ENCODE assay signal across 17 cellular contexts in the genomic region with DNA sequence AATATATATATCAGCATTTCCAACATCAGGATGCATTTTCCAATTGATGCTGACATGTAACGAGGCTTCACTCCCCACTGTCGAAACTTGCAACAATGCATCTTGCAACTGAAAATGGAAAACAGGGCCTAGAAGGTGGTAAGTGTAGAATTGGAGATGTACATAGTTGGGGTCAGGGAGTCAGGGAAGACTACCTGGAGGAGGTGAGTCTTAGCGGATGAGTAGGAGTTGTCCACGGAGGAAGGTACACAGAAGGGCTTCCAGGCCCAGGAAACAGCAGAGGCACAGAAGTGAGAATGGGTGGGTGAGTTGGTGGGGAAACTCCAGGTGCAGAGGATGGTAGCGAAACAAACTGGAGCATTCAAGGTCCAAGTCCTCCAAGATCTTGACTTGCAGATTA. TPM values are rescaled to one million over a fixed set of nuclear protein-coding genes. Genes with fewer than 3 reads are reported as not detected.
DNase-seq lines count a peak whose midpoint lies in the region; ATAC-seq, FAIRE-seq and TF ChIP-seq lines count a peak whose summit lies in the region.
"Had no signal": no experiment of that assay in that cellular context is flagged by ENCODE, and none has a peak within 500 bp of the region (broad histone marks: within the 10 kb centered on the region; RNA-seq: fewer than 3 reads in every experiment).

No MANE protein-coding gene starts in this region.

- H3K56ac ChIP-seq in H1 (replicated peaks; ENCODE audit: insufficient read length, low read depth, low read length) = no peak overlapping the region

- H3K18ac ChIP-seq in H1 (ENCODE audit: extremely low read depth, low read length) = no peak overlapping the region

- H3K36me3 ChIP-seq in H1 (ENCODE audit: control insufficient read depth in 2 of 4, insufficient read depth in 4 of 4, low read length in 3 of 4) = peaks cover 0 to 2% (median 0%) of the 10 kb centered on the region in 4 experiments; a peak in 2 of 8 replicates
- H3K36me3 ChIP-seq: colonic mucosa had no signal

- peaks cover 6% of the 10 kb centered on the region; the same call in 1 of the 2 replicates for H3K79me1 ChIP-seq in H1 (ENCODE audit: low read depth, low read length)

- H3K14ac ChIP-seq in H1 (ENCODE audit: insufficient read length) = no peak overlapping the region

- H3K4ac ChIP-seq in H1 (replicated peaks; ENCODE audit: insufficient read length, low read depth, low read length) = no peak overlapping the region

- CTCF ChIA-PET in activated CD4-positive, alpha-beta T cell treated with anti-CD3 and anti-CD28 coated beads, Interleukin-2, amount 10 ng/mL, durations not matched to agents 7 days and 5 days (lab: Charles Lee) = interaction anchor here (0.8 to 4.9 kb wide), 14 partner anchors 7 to 137 kb away, joined by 3 to 72 read pairs (median 4); a partner anchor contains a TSS
- CTCF ChIA-PET in H1 (lab: Charles Lee; ENCODE audit: partially characterized antibody) = interaction anchor here (0.9 to 13.0 kb wide), 12 partner anchors 7 to 119 kb away, joined by 3 to 186 read pairs (median 7); a partner anchor contains a TSS

- no peak for TF ChIP-seq POLR2A in H1 (IDR thresholded peaks at IDR 0.05; ENCODE audit: control extremely low read depth in 1 of 2, low read depth in 2 of 2, low read length in 2 of 2)

- H3K79me2 ChIP-seq in H1 (ENCODE audit: control insufficient read depth in 1 of 2, insufficient read depth in 2 of 2, low read length in 2 of 2) = peaks cover 0 to 24% of the 10 kb centered on the region in 2 experiments; a peak in 3 of 4 replicates

- no peak overlapping the region for H4K5ac ChIP-seq in H1 (ENCODE audit: insufficient read length, low read depth, low read length)

- H3K4me2 ChIP-seq in H1 (ENCODE audit: insufficient read depth in 1 of 2, low read depth in 2 of 2, low read length in 2 of 2) = no peak overlapping the region

- TF ChIP-seq CTCF in H1 (IDR thresholded peaks at IDR 0.05; ENCODE audit: control extremely low read depth in 1 of 3, insufficient read depth in 1 of 3, low read depth in 1 of 3, low read length in 3 of 3) (no peak), progenitor cell of endocrine pancreas (IDR thresholded peaks at IDR 0.05; ENCODE audit: unreplicated experiment) (no peak)

- peaks cover 22% of the 10 kb centered on the region for H3K36me3 Mint-ChIP-seq in activated CD4-positive, alpha-beta T cell treated with anti-CD3 and anti-CD28 coated beads, Interleukin-2, amount 10 ng/mL, durations not matched to agents 7 days and 5 days (ENCODE audit: low read depth)
- H3K36me3 Mint-ChIP-seq in T-helper 17 cell (ENCODE audit: low read depth) (peaks cover 8% of the 10 kb centered on the region), progenitor cell of endocrine pancreas (ENCODE audit: insufficient read depth) (peaks cover 1% of the 10 kb centered on the region)

- no peak overlapping the region for H2BK12ac ChIP-seq in H1 (ENCODE audit: low read depth, low read length)

- H2AK5ac ChIP-seq in H1 (ENCODE audit: low read depth, low read length) = no peak overlapping the region

- H2BK120ac ChIP-seq in H1 (replicated peaks; ENCODE audit: low read depth, low read length) = no peak overlapping the region

- peaks cover 4% of the 10 kb centered on the region for H3K23me2 ChIP-seq in H1 (ENCODE audit: low read depth, low read length)

- peak overlapping the region; percentile 44 for H3K27ac Mint-ChIP-seq in activated CD4-positive, alpha-beta T cell treated with anti-CD3 and anti-CD28 coated beads, Interleukin-2, amount 10 ng/mL, durations not matched to agents 7 days and 5 days
- H3K27ac Mint-ChIP-seq in T-helper 17 cell (peak overlapping the region; percentile 89), progenitor cell of endocrine pancreas (no peak overlapping the region)

- no peak overlapping the region for H3K4me3 ChIP-seq in H1 (ENCODE audit: extremely low read depth in 1 of 4, insufficient read depth in 2 of 4, low read depth in 3 of 4, low read length in 4 of 4)
- H3K4me3 ChIP-seq: adrenal gland, colonic mucosa, right atrium auricular region, upper lobe of left lung had no signal

- WGBS in H1 (ENCODE audit: extremely low coverage in 1 of 2, insufficient coverage in 1 of 2, insufficient read length in 1 of 2, insufficient replicate concordance in 2 of 2, low coverage in 1 of 2, low lambda C conversion rate in 2 of 2, missing lambda C conversion rate in 1 of 2), 2 experiments = 92% methylated on average over 5 of the region's 5 CpGs; no CpG with 5 or more reads in 1 of the 2 experiments

- H3K27me3 Mint-ChIP-seq in activated CD4-positive, alpha-beta T cell treated with anti-CD3 and anti-CD28 coated beads, Interleukin-2, amount 10 ng/mL, durations not matched to agents 7 days and 5 days = no peaks in the 10 kb centered on the region
- H3K27me3 Mint-ChIP-seq in T-helper 17 cell = no peaks in the 10 kb centered on the region
- H3K27me3 Mint-ChIP-seq in progenitor cell of endocrine pancreas = peaks cover 28% of the 10 kb centered on the region

- H3K27me3 ChIP-seq in H1 (replicated peaks in 1 of 4; ENCODE audit: control insufficient read depth in 3 of 4, extremely low read depth in 1 of 4, insufficient read depth in 3 of 4, low read length in 3 of 4) = peaks cover 0 to 3% (median 0%) of the 10 kb centered on the region in 4 experiments; a peak in 5 of 7 replicates
- H3K27me3 ChIP-seq: adrenal gland, colonic mucosa, right atrium auricular region, upper lobe of left lung had no signal

- no peak overlapping the region for H3K9ac ChIP-seq in H1 (replicated peaks in 1 of 4; ENCODE audit: extremely low read depth in 1 of 4, low read depth in 3 of 4, low read length in 3 of 4)

- peaks cover 0 to 23% (median 20%) of the 10 kb centered on the region in 4 experiments; a peak in 6 of 7 replicates for H3K4me1 ChIP-seq in H1 (replicated peaks in 1 of 4; ENCODE audit: control insufficient read depth in 3 of 4, insufficient read depth in 4 of 4, low read length in 3 of 4)

- no peak overlapping the region for H3K27ac ChIP-seq in H1 (ENCODE audit: low read depth, low read length)
- H3K27ac ChIP-seq: colonic mucosa, right atrium auricular region had no signal

- H4K8ac ChIP-seq in H1 (ENCODE audit: extremely low read depth, insufficient read depth, low read length) = no peak overlapping the region

- no peak for TF ChIP-seq EP300 in H1 (IDR thresholded peaks at IDR 0.05; ENCODE audit: borderline replicate concordance in 1 of 2, low read depth in 2 of 2, low read length in 2 of 2)

- H4K91ac ChIP-seq in H1 (replicated peaks; ENCODE audit: insufficient read length, low read length) = peak overlapping the region; percentile 32

- no peak for FAIRE-seq in H1 (lab: Jason Lieb, UNC)

- H3K4me3 Mint-ChIP-seq in activated CD4-positive, alpha-beta T cell treated with anti-CD3 and anti-CD28 coated beads, Interleukin-2, amount 10 ng/mL, durations not matched to agents 7 days and 5 days = peak overlapping the region; percentile 10
- H3K4me3 Mint-ChIP-seq in T-helper 17 cell = peak overlapping the region; percentile 76
- peak overlapping the region; percentile 65 for H3K4me3 Mint-ChIP-seq in progenitor cell of endocrine pancreas (ENCODE audit: low read depth)

- no peak overlapping the region for H2AFZ ChIP-seq in H1 (ENCODE audit: low read length)

- no peak overlapping the region for H3K23ac ChIP-seq in H1 (ENCODE audit: insufficient read length)

- H4K20me1 ChIP-seq in H1 (replicated peaks in 1 of 2; ENCODE audit: control insufficient read depth in 1 of 2, insufficient read depth in 2 of 2, low read length in 2 of 2) = peaks cover under 1 to 7% of the 10 kb centered on the region in 2 experiments

- ATAC-seq in T-helper 17 cell (no peak), GM19397 (IDR thresholded peaks at IDR 0.05; ENCODE audit: unreplicated experiment) (no peak), HG03108 (IDR thresholded peaks at IDR 0.05; ENCODE audit: unreplicated experiment) (no peak)

- H2BK5ac ChIP-seq in H1 (ENCODE audit: low read depth, low read length) = no peak overlapping the region

- POLR2A ChIA-PET in activated CD4-positive, alpha-beta T cell treated with anti-CD3 and anti-CD28 coated beads, Interleukin-2, amount 10 ng/mL, durations not matched to agents 7 days and 5 days (lab: Charles Lee) = no interaction called here
- POLR2A ChIA-PET in H1 (lab: Charles Lee; ENCODE audit: partially characterized antibody) = interaction anchor here (1.0 to 1.6 kb wide), 2 partner anchors 13 to 146 kb away, joined by 3 to 4 read pairs; no protein-coding TSS in a partner anchor

- no peaks in the 10 kb centered on the region for H3K9me3 ChIP-seq in T-helper 17 cell (ENCODE audit: control insufficient read depth, low read length, poor library complexity, severe bottlenecking)
- no peaks in the 10 kb centered on the region for H3K9me3 ChIP-seq in H1 (ENCODE audit: insufficient read depth in 2 of 2, low read depth in 1 of 2, low read length in 1 of 2)
- H3K9me3 ChIP-seq: adrenal gland, colonic mucosa, right atrium auricular region, upper lobe of left lung had no signal

- no peak for DNase-seq in activated CD4-positive, alpha-beta T cell treated with anti-CD3 and anti-CD28 coated beads, Interleukin-2, amount 10 ng/mL, durations not matched to agents 7 days and 5 days
- no peak for DNase-seq in activated CD4-positive, alpha-beta T cell treated with anti-CD3 and anti-CD28 coated beads, Interleukin-2, amount 50 U/mL, for 4 hours
- DNase-seq in T-helper 17 cell (no peak), H1 (ENCODE audit: low read depth in 1 of 2, low spot score in 2 of 2) (no peak), progenitor cell of endocrine pancreas (ENCODE audit: low spot score, unreplicated experiment) (no peak), AG08396 (ENCODE audit: low spot score) (no peak)
- DNase-seq: colonic mucosa; GF-D8; hippocampal formation; RPMI8226; stimulated activated CD8-positive, alpha-beta memory T cell treated with anti-CD3 and anti-CD28 coated beads, Interleukin-4, amount 100 ng/mL, for 48 hours; T1000; upper lobe of left lung had no signal

- H3K9me3 Mint-ChIP-seq in activated CD4-positive, alpha-beta T cell treated with anti-CD3 and anti-CD28 coated beads, Interleukin-2, amount 10 ng/mL, durations not matched to agents 7 days and 5 days = no peaks in the 10 kb centered on the region
- no peaks in the 10 kb centered on the region for H3K9me3 Mint-ChIP-seq in progenitor cell of endocrine pancreas (ENCODE audit: low read depth)

- peaks cover 55% of the 10 kb centered on the region for H3K4me1 Mint-ChIP-seq in activated CD4-positive, alpha-beta T cell treated with anti-CD3 and anti-CD28 coated beads, Interleukin-2, amount 10 ng/mL, durations not matched to agents 7 days and 5 days
- H3K4me1 Mint-ChIP-seq in T-helper 17 cell (peaks cover 49% of the 10 kb centered on the region), progenitor cell of endocrine pancreas (ENCODE audit: low read depth) (peaks cover 19% of the 10 kb centered on the region)

- no peak overlapping the region for H2BK15ac ChIP-seq in H1 (ENCODE audit: low read length)

- no peak overlapping the region for H2BK20ac ChIP-seq in H1 (ENCODE audit: low read length)

- no peak for TF ChIP-seq RAD21 in H1 (IDR thresholded peaks at IDR 0.05 in 1 of 2, conservative IDR thresholded peaks at IDR 0.05 in 1 of 2; ENCODE audit: low read depth in 2 of 2, low read length in 2 of 2)

RNA-seq across cellular contexts. Expression of a gene that starts 2.0 kb away (rescaled TPM):
- 100 to 1,000 TPM; 306 to 324 TPM for total RNA-seq in activated CD4-positive, alpha-beta T cell treated with anti-CD3 and anti-CD28 coated beads, Interleukin-2, amount 10 ng/mL, durations not matched to agents 7 days and 5 days
- total RNA-seq in T-helper 17 cell (100 to 1,000 TPM; 264 to 276 TPM), progenitor cell of endocrine pancreas (52.9 and 53.0 TPM in 2 replicates)
- 47.3 and 51.4 TPM in 2 replicates for total RNA-seq in H1 (2021; fragmentation: NEBNext Ultra II Directional; extraction: Animal tissue kit (Norgen Biotek cat#: 25700))
- polyA plus RNA-seq in H1 (2011; rRNA removed) = 49.7 and 67.8 TPM in 2 replicates
- polyA plus RNA-seq in H1 (2011; cell fraction: cytosol; rRNA removed) = 45.7 TPM
- 154 TPM for polyA plus RNA-seq in H1 (2011; cell fraction: nucleus; rRNA removed)
- polyA plus RNA-seq in H1 (2012, experiment 1 of 2) = 40.2 to 61.0 TPM (median 51.5 TPM) in 4 replicates
- 42.4 TPM for polyA plus RNA-seq in H1 (2012, experiment 2 of 2)
- 24.9 TPM for polyA plus RNA-seq in H1 (2013, experiment 1 of 2)
- polyA plus RNA-seq in H1 (2013, experiment 2 of 2) = 26.2 TPM
- polyA minus RNA-seq in H1 (2011; rRNA and poly(A)+ RNA removed) = 27.8 and 44.3 TPM in 2 replicates
- 37.5 TPM for polyA minus RNA-seq in H1 (2011; cell fraction: cytosol; rRNA and poly(A)+ RNA removed)
- 57.3 TPM for polyA minus RNA-seq in H1 (2011; cell fraction: nucleus; rRNA and poly(A)+ RNA removed)

RNA-seq across cellular contexts. Expression of a gene that starts 24.8 kb away (rescaled TPM):
- total RNA-seq in activated CD4-positive, alpha-beta T cell treated with anti-CD3 and anti-CD28 coated beads, Interleukin-2, amount 10 ng/mL, durations not matched to agents 7 days and 5 days = 100 to 1,000 TPM; 135 to 194 TPM
- total RNA-seq in T-helper 17 cell = 100 to 1,000 TPM; 174 to 220 TPM
- 24.9 and 29.2 TPM in 2 replicates for total RNA-seq in H1 (2021; fragmentation: NEBNext Ultra II Directional; extraction: Animal tissue kit (Norgen Biotek cat#: 25700))
- polyA plus RNA-seq in H1 (2011; rRNA removed) = 26.5 and 35.5 TPM in 2 replicates
- polyA plus RNA-seq in H1 (2011; cell fraction: cytosol; rRNA removed) = 30.2 TPM
- 98.7 TPM for polyA plus RNA-seq in H1 (2011; cell fraction: nucleus; rRNA removed)
- polyA plus RNA-seq in H1 (2012, experiment 1 of 2) = 21.2 to 24.2 TPM (median 22.8 TPM) in 4 replicates
- polyA plus RNA-seq in H1 (2012, experiment 2 of 2) = 16.4 TPM
- polyA plus RNA-seq in H1 (2013, experiment 1 of 2) = 18.6 TPM
- 19.3 TPM for polyA plus RNA-seq in H1 (2013, experiment 2 of 2)
- polyA minus RNA-seq in H1 (2011; rRNA and poly(A)+ RNA removed) = 10.0 and 14.3 TPM in 2 replicates
- polyA minus RNA-seq in H1 (2011; cell fraction: cytosol; rRNA and poly(A)+ RNA removed) = 10.9 TPM
- 36.1 TPM for polyA minus RNA-seq in H1 (2011; cell fraction: nucleus; rRNA and poly(A)+ RNA removed)
- total RNA-seq in progenitor cell of endocrine pancreas = 74.9 and 76.0 TPM in 2 replicates

RNA-seq across cellular contexts. Expression of a gene that starts 39.1 kb away (rescaled TPM):
- total RNA-seq in activated CD4-positive, alpha-beta T cell treated with anti-CD3 and anti-CD28 coated beads, Interleukin-2, amount 10 ng/mL, durations not matched to agents 7 days and 5 days = 1 to 10 TPM; 8.2 to 9.6 TPM
- total RNA-seq in T-helper 17 cell (10 to 100 TPM; 12.8 to 17.8 TPM), progenitor cell of endocrine pancreas (48.9 and 56.9 TPM in 2 replicates)
- total RNA-seq in H1 (2021; fragmentation: NEBNext Ultra II Directional; extraction: Animal tissue kit (Norgen Biotek cat#: 25700)) = 19.8 and 23.6 TPM in 2 replicates
- 16.9 and 23.6 TPM in 2 replicates for polyA plus RNA-seq in H1 (2011; rRNA removed)
- polyA plus RNA-seq in H1 (2011; cell fraction: cytosol; rRNA removed) = 19.8 TPM
- polyA plus RNA-seq in H1 (2011; cell fraction: nucleus; rRNA removed) = 80.6 TPM
- 23.8 to 38.6 TPM (median 31.8 TPM) in 4 replicates for polyA plus RNA-seq in H1 (2012, experiment 1 of 2)
- 16.9 TPM for polyA plus RNA-seq in H1 (2012, experiment 2 of 2)
- polyA plus RNA-seq in H1 (2013, experiment 1 of 2) = 49.3 TPM
- 53.9 TPM for polyA plus RNA-seq in H1 (2013, experiment 2 of 2)
- 6.9 and 9.6 TPM in 2 replicates for polyA minus RNA-seq in H1 (2011; rRNA and poly(A)+ RNA removed)
- 12.3 TPM for polyA minus RNA-seq in H1 (2011; cell fraction: cytosol; rRNA and poly(A)+ RNA removed)
- polyA minus RNA-seq in H1 (2011; cell fraction: nucleus; rRNA and poly(A)+ RNA removed) = 14.5 TPM

Comparison
In these comparisons a context has a peak if more than half of its experiments do, and no peak if none do; other contexts are left out.
1. H3K4me3 Mint-ChIP-seq: peak in every context shown above with its lines; median percentile 76 in T-helper 17 cell; 65 in progenitor cell of endocrine pancreas; 10 in activated CD4-positive, alpha-beta T cell treated with anti-CD3 and anti-CD28 coated beads, Interleukin-2, amount 10 ng/mL, durations not matched to agents 7 days and 5 days.